Comparison of ENCODE assay signal across 15 cellular contexts in genomic region chr16:20941635-20941926, GRCh38. TPM values are rescaled to one million over a fixed set of nuclear protein-coding genes. Genes with fewer than 3 reads are reported as not detected.
A peak's percentile ranks its signal among the peaks of the same experiment; 100 is the strongest.
DNase-seq lines count a peak whose midpoint lies in the region; ATAC-seq and TF ChIP-seq lines count a peak whose summit lies in the region.
"Had no signal": no experiment of that assay in that cellular context is flagged by ENCODE, and none has a peak within 500 bp of the region (broad histone marks: within the 10 kb centered on the region; RNA-seq: fewer than 3 reads in every experiment).

No MANE protein-coding gene starts in this region.

- H3K36me3 ChIP-seq in WERI-Rb-1 = no peaks in the 10 kb centered on the region

- no peak for TF ChIP-seq CTCF in chondrocyte (IDR thresholded peaks at IDR 0.05)
- TF ChIP-seq CTCF in WERI-Rb-1 (IDR thresholded peaks at IDR 0.05; ENCODE audit: low read depth, low read length) = no peak

- CTCF ChIA-PET in activated CD4-positive, alpha-beta memory T cell treated with anti-CD3 and anti-CD28 coated beads, Interleukin-2, amount 10 ng/mL, durations not matched to agents 7 days and 5 days (lab: Charles Lee) = interaction anchor here (0.7 kb wide), 1 partner anchor 83 kb away, joined by 3 read pairs; no protein-coding TSS in a partner anchor
- CTCF ChIA-PET in activated CD4-positive, alpha-beta memory T cell treated with anti-CD3 and anti-CD28 coated beads for 36 hours (lab: Charles Lee) = interaction anchor here (1.0 to 1.8 kb wide), 2 partner anchors 30 to 92 kb away, joined by 3 to 6 read pairs; no protein-coding TSS in a partner anchor

- no peak for DNase-seq in activated CD4-positive, alpha-beta memory T cell treated with anti-CD3 and anti-CD28 coated beads, Interleukin-2, amount 10 ng/mL, durations not matched to agents 7 days and 5 days
- no peak for DNase-seq in activated CD4-positive, alpha-beta memory T cell treated with anti-CD3 and anti-CD28 coated beads for 36 hours
- DNase-seq in UCSD-AML1 (lab: John Stamatoyannopoulos, UW; ENCODE audit: unreplicated experiment) (peak; percentile 52), chondrocyte (ENCODE audit: low spot score) (peak; percentile 59), DMS79 (lab: John Stamatoyannopoulos, UW) (no peak), WERI-Rb-1 (no peak)
- no peak for DNase-seq in activated T-helper 1 cell treated with anti-CD3 and anti-CD28 coated beads, Interleukin-12 subunit alpha, Interleukin-12 subunit beta, Interleukin-2, Interleukin-4 antibody, amounts not matched to agents 30 ng/mL and 10 ng/mL and 1 ng/mL, durations not matched to agents 14 hours and 24 hours and 36 hours (ENCODE audit: low spot score)
- DNase-seq: C1 segment of cervical spinal cord; Calu3; CD4-positive, alpha-beta T cell; DMS 273 treated with DMSO at 0.1 percent for 48 hours; H7 had no signal

- no peak for ATAC-seq in GM18907 (IDR thresholded peaks at IDR 0.05; ENCODE audit: unreplicated experiment)
- ATAC-seq: GM23338 had no signal

- H3K27me3 ChIP-seq in WERI-Rb-1 (ENCODE audit: insufficient read depth, low read depth, severe bottlenecking) = no peaks in the 10 kb centered on the region

- H3K9me3 Mint-ChIP-seq in activated CD4-positive, alpha-beta memory T cell treated with anti-CD3 and anti-CD28 coated beads, Interleukin-2, amount 10 ng/mL, durations not matched to agents 7 days and 5 days = no peaks in the 10 kb centered on the region
- no peaks in the 10 kb centered on the region for H3K9me3 Mint-ChIP-seq in activated CD4-positive, alpha-beta memory T cell treated with anti-CD3 and anti-CD28 coated beads for 36 hours
- no peaks in the 10 kb centered on the region for H3K9me3 Mint-ChIP-seq in activated T-helper 1 cell treated with anti-CD3 and anti-CD28 coated beads, Interleukin-12 subunit alpha, Interleukin-12 subunit beta, Interleukin-2, Interleukin-4 antibody, amounts not matched to agents 30 ng/mL and 10 ng/mL and 1 ng/mL, durations not matched to agents 14 hours and 24 hours and 36 hours
- no peaks in the 10 kb centered on the region for H3K9me3 Mint-ChIP-seq in chondrocyte (ENCODE audit: low read depth)
- H3K9me3 Mint-ChIP-seq: CD4-positive, alpha-beta T cell; GM23338 had no signal

- H3K9me3 ChIP-seq in WERI-Rb-1 (ENCODE audit: severe bottlenecking) = no peaks in the 10 kb centered on the region

- peak overlapping the region; percentile 78 for H3K27ac Mint-ChIP-seq in activated CD4-positive, alpha-beta memory T cell treated with anti-CD3 and anti-CD28 coated beads, Interleukin-2, amount 10 ng/mL, durations not matched to agents 7 days and 5 days
- no peak overlapping the region for H3K27ac Mint-ChIP-seq in activated CD4-positive, alpha-beta memory T cell treated with anti-CD3 and anti-CD28 coated beads for 36 hours
- H3K27ac Mint-ChIP-seq in activated T-helper 1 cell treated with anti-CD3 and anti-CD28 coated beads, Interleukin-12 subunit alpha, Interleukin-12 subunit beta, Interleukin-2, Interleukin-4 antibody, amounts not matched to agents 30 ng/mL and 10 ng/mL and 1 ng/mL, durations not matched to agents 14 hours and 24 hours and 36 hours = peak overlapping the region; percentile 21
- no peak overlapping the region for H3K27ac Mint-ChIP-seq in chondrocyte (ENCODE audit: unreplicated experiment)
- H3K27ac Mint-ChIP-seq: B cell; CD4-positive, alpha-beta T cell; GM23338 had no signal

- no peak overlapping the region for H3K27ac ChIP-seq in WERI-Rb-1

- H3K4me3 ChIP-seq in WERI-Rb-1 (ENCODE audit: low read depth, low read length) = no peak overlapping the region
- H3K4me3 ChIP-seq: GM23338 had no signal

- no peak overlapping the region for H3K4me3 Mint-ChIP-seq in activated CD4-positive, alpha-beta memory T cell treated with anti-CD3 and anti-CD28 coated beads, Interleukin-2, amount 10 ng/mL, durations not matched to agents 7 days and 5 days
- H3K4me3 Mint-ChIP-seq in activated CD4-positive, alpha-beta memory T cell treated with anti-CD3 and anti-CD28 coated beads for 36 hours = no peak overlapping the region
- no peak overlapping the region for H3K4me3 Mint-ChIP-seq in activated T-helper 1 cell treated with anti-CD3 and anti-CD28 coated beads, Interleukin-12 subunit alpha, Interleukin-12 subunit beta, Interleukin-2, Interleukin-4 antibody, amounts not matched to agents 30 ng/mL and 10 ng/mL and 1 ng/mL, durations not matched to agents 14 hours and 24 hours and 36 hours
- H3K4me3 Mint-ChIP-seq in chondrocyte (ENCODE audit: unreplicated experiment) = no peak overlapping the region
- H3K4me3 Mint-ChIP-seq: B cell; CD4-positive, alpha-beta T cell; GM23338 had no signal

- H3K36me3 Mint-ChIP-seq in activated CD4-positive, alpha-beta memory T cell treated with anti-CD3 and anti-CD28 coated beads, Interleukin-2, amount 10 ng/mL, durations not matched to agents 7 days and 5 days (ENCODE audit: low read depth) = no peaks in the 10 kb centered on the region
- H3K36me3 Mint-ChIP-seq in activated CD4-positive, alpha-beta memory T cell treated with anti-CD3 and anti-CD28 coated beads for 36 hours = no peaks in the 10 kb centered on the region
- peaks cover 3% of the 10 kb centered on the region for H3K36me3 Mint-ChIP-seq in activated T-helper 1 cell treated with anti-CD3 and anti-CD28 coated beads, Interleukin-12 subunit alpha, Interleukin-12 subunit beta, Interleukin-2, Interleukin-4 antibody, amounts not matched to agents 30 ng/mL and 10 ng/mL and 1 ng/mL, durations not matched to agents 14 hours and 24 hours and 36 hours (ENCODE audit: low read depth)
- no peaks in the 10 kb centered on the region for H3K36me3 Mint-ChIP-seq in chondrocyte (ENCODE audit: low read depth)

- H3K27me3 Mint-ChIP-seq in activated CD4-positive, alpha-beta memory T cell treated with anti-CD3 and anti-CD28 coated beads, Interleukin-2, amount 10 ng/mL, durations not matched to agents 7 days and 5 days = no peaks in the 10 kb centered on the region
- peaks cover 4% of the 10 kb centered on the region for H3K27me3 Mint-ChIP-seq in activated CD4-positive, alpha-beta memory T cell treated with anti-CD3 and anti-CD28 coated beads for 36 hours
- no peaks in the 10 kb centered on the region for H3K27me3 Mint-ChIP-seq in activated T-helper 1 cell treated with anti-CD3 and anti-CD28 coated beads, Interleukin-12 subunit alpha, Interleukin-12 subunit beta, Interleukin-2, Interleukin-4 antibody, amounts not matched to agents 30 ng/mL and 10 ng/mL and 1 ng/mL, durations not matched to agents 14 hours and 24 hours and 36 hours (ENCODE audit: insufficient read depth)
- no peaks in the 10 kb centered on the region for H3K27me3 Mint-ChIP-seq in chondrocyte (ENCODE audit: low read depth)
- H3K27me3 Mint-ChIP-seq: B cell; CD4-positive, alpha-beta T cell had no signal

- intact Hi-C loops in activated CD4-positive, alpha-beta memory T cell treated with anti-CD3 and anti-CD28 coated beads for 36 hours (cut with micrococcal nuclease) = loop anchor here (2.0 to 10.0 kb wide), 2 partner anchors 31 to 167 kb away; no protein-coding TSS in a partner anchor
- intact Hi-C loops in activated T-helper 1 cell treated with anti-CD3 and anti-CD28 coated beads, Interleukin-12 subunit alpha, Interleukin-12 subunit beta, Interleukin-2, Interleukin-4 antibody, amounts not matched to agents 30 ng/mL and 10 ng/mL and 1 ng/mL, durations not matched to agents 14 hours and 24 hours and 36 hours (cut with micrococcal nuclease) = no loop called here

- POLR2A ChIA-PET in activated CD4-positive, alpha-beta memory T cell treated with anti-CD3 and anti-CD28 coated beads, Interleukin-2, amount 10 ng/mL, durations not matched to agents 7 days and 5 days (lab: Charles Lee) = interaction anchor here (1.0 to 2.2 kb wide), 4 partner anchors 19 to 42 kb away, joined by 3 to 14 read pairs (median 10); partner anchors contain the start of genes DCUN1D3 and LYRM1
- POLR2A ChIA-PET in activated CD4-positive, alpha-beta memory T cell treated with anti-CD3 and anti-CD28 coated beads for 36 hours (lab: Charles Lee) = interaction anchor here (0.7 to 2.3 kb wide), 2 partner anchors 42 to 639 kb away, joined by 5 read pairs; partner anchors contain the start of gene DCUN1D3

- peaks cover 78% of the 10 kb centered on the region for H3K4me1 Mint-ChIP-seq in activated CD4-positive, alpha-beta memory T cell treated with anti-CD3 and anti-CD28 coated beads, Interleukin-2, amount 10 ng/mL, durations not matched to agents 7 days and 5 days
- peaks cover 45% of the 10 kb centered on the region for H3K4me1 Mint-ChIP-seq in activated CD4-positive, alpha-beta memory T cell treated with anti-CD3 and anti-CD28 coated beads for 36 hours (ENCODE audit: low read depth)
- peaks cover 64% of the 10 kb centered on the region for H3K4me1 Mint-ChIP-seq in activated T-helper 1 cell treated with anti-CD3 and anti-CD28 coated beads, Interleukin-12 subunit alpha, Interleukin-12 subunit beta, Interleukin-2, Interleukin-4 antibody, amounts not matched to agents 30 ng/mL and 10 ng/mL and 1 ng/mL, durations not matched to agents 14 hours and 24 hours and 36 hours (ENCODE audit: low read depth)
- H3K4me1 Mint-ChIP-seq in chondrocyte (ENCODE audit: low read depth) = peaks cover 5% of the 10 kb centered on the region

RNA-seq across cellular contexts. Expression of gene LYRM1, which starts 41.0 kb away (rescaled TPM):
- total RNA-seq in activated CD4-positive, alpha-beta memory T cell treated with anti-CD3 and anti-CD28 coated beads, Interleukin-2, amount 10 ng/mL, durations not matched to agents 7 days and 5 days = 10 to 100 TPM; 45.2 to 47.0 TPM
- 10 to 100 TPM; 26.5 to 28.0 TPM for total RNA-seq in activated CD4-positive, alpha-beta memory T cell treated with anti-CD3 and anti-CD28 coated beads for 36 hours
- total RNA-seq in activated T-helper 1 cell treated with anti-CD3 and anti-CD28 coated beads, Interleukin-12 subunit alpha, Interleukin-12 subunit beta, Interleukin-2, Interleukin-4 antibody, amounts not matched to agents 30 ng/mL and 10 ng/mL and 1 ng/mL, durations not matched to agents 14 hours and 24 hours and 36 hours = 21.2 and 23.7 TPM in 2 replicates
- total RNA-seq in chondrocyte = 18.1 to 20.1 TPM (median 18.5 TPM) in 3 replicates

RNA-seq across cellular contexts. Expression of gene DCUN1D3, which starts 41.4 kb away (rescaled TPM):
- total RNA-seq in activated CD4-positive, alpha-beta memory T cell treated with anti-CD3 and anti-CD28 coated beads, Interleukin-2, amount 10 ng/mL, durations not matched to agents 7 days and 5 days = 10 to 100 TPM; 20.7 to 21.6 TPM
- 1 to 10 TPM; 5.9 TPM for total RNA-seq in activated CD4-positive, alpha-beta memory T cell treated with anti-CD3 and anti-CD28 coated beads for 36 hours
- 14.5 and 16.7 TPM in 2 replicates for total RNA-seq in activated T-helper 1 cell treated with anti-CD3 and anti-CD28 coated beads, Interleukin-12 subunit alpha, Interleukin-12 subunit beta, Interleukin-2, Interleukin-4 antibody, amounts not matched to agents 30 ng/mL and 10 ng/mL and 1 ng/mL, durations not matched to agents 14 hours and 24 hours and 36 hours
- total RNA-seq in chondrocyte = 40.9 to 46.0 TPM (median 44.4 TPM) in 3 replicates

Comparison
In these comparisons a context has a peak if more than half of its experiments do, and no peak if none do; other contexts are left out.
1. H3K27ac Mint-ChIP-seq: peak in activated CD4-positive, alpha-beta memory T cell treated with anti-CD3 and anti-CD28 coated beads, Interleukin-2, amount 10 ng/mL, durations not matched to agents 7 days and 5 days (single experiment) and activated T-helper 1 cell treated with anti-CD3 and anti-CD28 coated beads, Interleukin-12 subunit alpha, Interleukin-12 subunit beta, Interleukin-2, Interleukin-4 antibody, amounts not matched to agents 30 ng/mL and 10 ng/mL and 1 ng/mL, durations not matched to agents 14 hours and 24 hours and 36 hours (single experiment); none in activated CD4-positive, alpha-beta memory T cell treated with anti-CD3 and anti-CD28 coated beads for 36 hours (single experiment) and chondrocyte (single experiment).
2. DNase-seq: peak in UCSD-AML1 (single experiment) and chondrocyte (single experiment); none in activated CD4-positive, alpha-beta memory T cell treated with anti-CD3 and anti-CD28 coated beads, Interleukin-2, amount 10 ng/mL, durations not matched to agents 7 days and 5 days (single experiment), activated CD4-positive, alpha-beta memory T cell treated with anti-CD3 and anti-CD28 coated beads for 36 hours (single experiment), activated T-helper 1 cell treated with anti-CD3 and anti-CD28 coated beads, Interleukin-12 subunit alpha, Interleukin-12 subunit beta, Interleukin-2, Interleukin-4 antibody, amounts not matched to agents 30 ng/mL and 10 ng/mL and 1 ng/mL, durations not matched to agents 14 hours and 24 hours and 36 hours (single experiment), DMS79 (single experiment) and WERI-Rb-1 (single experiment).